In the genomic region with DNA sequence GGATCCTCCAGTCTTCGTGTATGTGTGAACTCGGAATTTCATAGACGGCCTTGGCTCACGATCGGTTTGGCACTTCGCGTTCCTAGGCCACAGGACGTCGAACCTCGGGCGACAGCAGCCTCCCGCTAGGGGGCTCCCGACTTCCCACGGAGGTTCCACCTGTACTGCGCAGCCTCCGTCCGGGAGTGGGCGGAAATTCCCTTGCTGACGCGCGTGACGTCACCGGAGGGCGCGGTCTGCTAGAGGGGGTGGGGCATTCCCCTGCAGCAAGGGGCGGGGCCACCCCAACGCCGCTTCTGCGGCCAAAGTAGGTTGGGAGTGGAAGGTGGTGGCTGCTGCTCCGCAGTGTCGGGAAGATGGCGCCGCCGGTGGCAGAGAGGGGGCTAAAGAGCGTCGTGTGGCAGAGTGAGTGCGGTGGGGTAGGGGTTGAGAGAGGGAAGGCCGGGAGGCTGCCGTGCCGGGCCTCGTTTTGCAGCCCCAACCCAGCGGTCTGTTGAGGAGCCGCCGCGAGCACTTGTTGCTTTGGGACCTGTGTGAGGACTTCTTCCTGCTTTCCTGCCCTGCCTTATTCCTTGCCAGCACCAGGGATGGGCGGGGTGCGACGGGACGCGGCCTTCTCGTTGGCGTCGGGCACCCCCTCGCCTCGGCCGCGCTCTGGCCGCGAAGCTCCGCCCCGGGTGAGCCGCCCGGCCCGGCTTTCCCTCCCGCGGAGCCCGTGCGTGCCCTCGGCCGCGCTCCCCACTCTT, we compare ENCODE assay signal across 1 cellular context.
TF ChIP-seq lines count a peak whose summit lies in the region.

A gene with protein sequence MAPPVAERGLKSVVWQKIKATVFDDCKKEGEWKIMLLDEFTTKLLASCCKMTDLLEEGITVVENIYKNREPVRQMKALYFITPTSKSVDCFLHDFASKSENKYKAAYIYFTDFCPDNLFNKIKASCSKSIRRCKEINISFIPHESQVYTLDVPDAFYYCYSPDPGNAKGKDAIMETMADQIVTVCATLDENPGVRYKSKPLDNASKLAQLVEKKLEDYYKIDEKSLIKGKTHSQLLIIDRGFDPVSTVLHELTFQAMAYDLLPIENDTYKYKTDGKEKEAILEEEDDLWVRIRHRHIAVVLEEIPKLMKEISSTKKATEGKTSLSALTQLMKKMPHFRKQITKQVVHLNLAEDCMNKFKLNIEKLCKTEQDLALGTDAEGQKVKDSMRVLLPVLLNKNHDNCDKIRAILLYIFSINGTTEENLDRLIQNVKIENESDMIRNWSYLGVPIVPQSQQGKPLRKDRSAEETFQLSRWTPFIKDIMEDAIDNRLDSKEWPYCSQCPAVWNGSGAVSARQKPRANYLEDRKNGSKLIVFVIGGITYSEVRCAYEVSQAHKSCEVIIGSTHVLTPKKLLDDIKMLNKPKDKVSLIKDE (plus strand): TSS at position 293 of the 746 bp plus-strand sequence. CDS start 64 bp downstream, at position 357.

TF ChIP-seq in HEK293, 187 proteins besides CTCF, POLR2A, EP300 and RAD21 (continued from another document and continues in another):
- TF ChIP-seq, protein P1, sequence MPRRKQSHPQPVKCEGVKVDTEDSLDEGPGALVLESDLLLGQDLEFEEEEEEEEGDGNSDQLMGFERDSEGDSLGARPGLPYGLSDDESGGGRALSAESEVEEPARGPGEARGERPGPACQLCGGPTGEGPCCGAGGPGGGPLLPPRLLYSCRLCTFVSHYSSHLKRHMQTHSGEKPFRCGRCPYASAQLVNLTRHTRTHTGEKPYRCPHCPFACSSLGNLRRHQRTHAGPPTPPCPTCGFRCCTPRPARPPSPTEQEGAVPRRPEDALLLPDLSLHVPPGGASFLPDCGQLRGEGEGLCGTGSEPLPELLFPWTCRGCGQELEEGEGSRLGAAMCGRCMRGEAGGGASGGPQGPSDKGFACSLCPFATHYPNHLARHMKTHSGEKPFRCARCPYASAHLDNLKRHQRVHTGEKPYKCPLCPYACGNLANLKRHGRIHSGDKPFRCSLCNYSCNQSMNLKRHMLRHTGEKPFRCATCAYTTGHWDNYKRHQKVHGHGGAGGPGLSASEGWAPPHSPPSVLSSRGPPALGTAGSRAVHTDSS (tag by site-specific recombination; IDR thresholded peaks at IDR 0.05): no peak
- TF ChIP-seq ZNF660 (tag by site-specific recombination; IDR thresholded peaks at IDR 0.05) (peak; percentile 55; the same call in 1 of the 2 replicates), KLF16 (tag by site-specific recombination; IDR thresholded peaks at IDR 0.05) (peak; percentile 97), ZFP37 (tag by site-specific recombination; IDR thresholded peaks at IDR 0.05) (peak; percentile 81; the same call in 1 of the 2 replicates), ZNF792 (tag by site-specific recombination; IDR thresholded peaks at IDR 0.05) (no peak; the same call in 1 of the 2 replicates), ZBTB1 (tag by site-specific recombination; IDR thresholded peaks at IDR 0.05) (no peak), ZNF837 (tag by site-specific recombination; IDR thresholded peaks at IDR 0.05) (no peak), ZNF670 (tag by site-specific recombination; IDR thresholded peaks at IDR 0.05; ENCODE audit: low read depth) (no peak), ZBTB7A (tag by site-specific recombination; IDR thresholded peaks at IDR 0.05; ENCODE audit: low read depth) (peak; percentile 91), ZNF184 (tag by site-specific recombination; IDR thresholded peaks at IDR 0.05) (0 out of 2 replicates have a peak, but pooled peaks have one; percentile 12), MEIS1 (CRISPR knock-in tag; IDR thresholded peaks at IDR 0.05; ENCODE audit: borderline replicate concordance) (no peak), ZNF221 (tag by site-specific recombination; IDR thresholded peaks at IDR 0.05; ENCODE audit: borderline replicate concordance) (no peak), SETDB1 (IDR thresholded peaks at IDR 0.05; ENCODE audit: insufficient read length, low read length) (peak; percentile 70), ZNF529 (tag by site-specific recombination; IDR thresholded peaks at IDR 0.05; ENCODE audit: insufficient replicate concordance) (no peak), ZNF335 (tag by site-specific recombination; conservative IDR thresholded peaks at IDR 0.05) (peak; percentile 97), ZSCAN16 (tag by site-specific recombination; IDR thresholded peaks at IDR 0.05) (no peak), ZFP3 (tag by site-specific recombination; IDR thresholded peaks at IDR 0.05; ENCODE audit: low read depth) (no peak), SP3 (tag by site-specific recombination; IDR thresholded peaks at IDR 0.05) (peak; percentile 95), ZNF157 (tag by site-specific recombination; IDR thresholded peaks at IDR 0.05) (0 out of 2 replicates have a peak, but pooled peaks have one; percentile 7), ZNF23 (tag by site-specific recombination; IDR thresholded peaks at IDR 0.05; ENCODE audit: borderline replicate concordance) (no peak)
- TF ChIP-seq, protein P2, sequence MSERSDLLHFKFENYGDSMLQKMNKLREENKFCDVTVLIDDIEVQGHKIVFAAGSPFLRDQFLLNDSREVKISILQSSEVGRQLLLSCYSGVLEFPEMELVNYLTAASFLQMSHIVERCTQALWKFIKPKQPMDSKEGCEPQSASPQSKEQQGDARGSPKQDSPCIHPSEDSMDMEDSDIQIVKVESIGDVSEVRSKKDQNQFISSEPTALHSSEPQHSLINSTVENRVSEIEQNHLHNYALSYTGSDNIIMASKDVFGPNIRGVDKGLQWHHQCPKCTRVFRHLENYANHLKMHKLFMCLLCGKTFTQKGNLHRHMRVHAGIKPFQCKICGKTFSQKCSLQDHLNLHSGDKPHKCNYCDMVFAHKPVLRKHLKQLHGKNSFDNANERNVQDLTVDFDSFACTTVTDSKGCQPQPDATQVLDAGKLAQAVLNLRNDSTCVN (tag by site-specific recombination; optimal IDR thresholded peaks at IDR 0.05): peak; percentile 87
- TF ChIP-seq, protein P3, sequence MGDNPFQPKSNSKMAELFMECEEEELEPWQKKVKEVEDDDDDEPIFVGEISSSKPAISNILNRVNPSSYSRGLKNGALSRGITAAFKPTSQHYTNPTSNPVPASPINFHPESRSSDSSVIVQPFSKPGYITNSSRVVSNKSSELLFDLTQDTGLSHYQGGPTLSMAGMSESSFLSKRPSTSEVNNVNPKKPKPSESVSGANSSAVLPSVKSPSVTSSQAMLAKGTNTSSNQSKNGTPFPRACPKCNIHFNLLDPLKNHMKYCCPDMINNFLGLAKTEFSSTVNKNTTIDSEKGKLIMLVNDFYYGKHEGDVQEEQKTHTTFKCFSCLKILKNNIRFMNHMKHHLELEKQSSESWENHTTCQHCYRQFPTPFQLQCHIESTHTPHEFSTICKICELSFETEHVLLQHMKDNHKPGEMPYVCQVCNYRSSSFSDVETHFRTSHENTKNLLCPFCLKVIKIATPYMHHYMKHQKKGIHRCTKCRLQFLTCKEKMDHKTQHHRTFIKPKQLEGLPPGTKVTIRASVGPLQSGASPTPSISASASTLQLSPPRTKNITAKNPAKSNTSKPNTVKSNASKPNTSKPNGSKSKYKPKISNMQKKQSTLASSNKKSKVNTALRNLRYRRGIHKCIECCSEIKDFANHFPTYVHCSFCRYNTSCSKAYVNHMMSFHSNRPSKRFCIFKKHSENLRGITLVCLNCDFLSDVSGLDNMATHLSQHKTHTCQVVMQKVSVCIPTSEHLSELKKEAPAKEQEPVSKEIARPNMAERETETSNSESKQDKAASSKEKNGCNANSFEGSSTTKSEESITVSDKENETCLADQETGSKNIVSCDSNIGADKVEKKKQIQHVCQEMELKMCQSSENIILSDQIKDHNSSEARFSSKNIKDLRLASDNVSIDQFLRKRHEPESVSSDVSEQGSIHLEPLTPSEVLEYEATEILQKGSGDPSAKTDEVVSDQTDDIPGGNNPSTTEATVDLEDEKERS (tag by site-specific recombination; IDR thresholded peaks at IDR 0.05): peak; percentile 67; the same call in 1 of the 2 replicates
- TF ChIP-seq, protein P4, sequence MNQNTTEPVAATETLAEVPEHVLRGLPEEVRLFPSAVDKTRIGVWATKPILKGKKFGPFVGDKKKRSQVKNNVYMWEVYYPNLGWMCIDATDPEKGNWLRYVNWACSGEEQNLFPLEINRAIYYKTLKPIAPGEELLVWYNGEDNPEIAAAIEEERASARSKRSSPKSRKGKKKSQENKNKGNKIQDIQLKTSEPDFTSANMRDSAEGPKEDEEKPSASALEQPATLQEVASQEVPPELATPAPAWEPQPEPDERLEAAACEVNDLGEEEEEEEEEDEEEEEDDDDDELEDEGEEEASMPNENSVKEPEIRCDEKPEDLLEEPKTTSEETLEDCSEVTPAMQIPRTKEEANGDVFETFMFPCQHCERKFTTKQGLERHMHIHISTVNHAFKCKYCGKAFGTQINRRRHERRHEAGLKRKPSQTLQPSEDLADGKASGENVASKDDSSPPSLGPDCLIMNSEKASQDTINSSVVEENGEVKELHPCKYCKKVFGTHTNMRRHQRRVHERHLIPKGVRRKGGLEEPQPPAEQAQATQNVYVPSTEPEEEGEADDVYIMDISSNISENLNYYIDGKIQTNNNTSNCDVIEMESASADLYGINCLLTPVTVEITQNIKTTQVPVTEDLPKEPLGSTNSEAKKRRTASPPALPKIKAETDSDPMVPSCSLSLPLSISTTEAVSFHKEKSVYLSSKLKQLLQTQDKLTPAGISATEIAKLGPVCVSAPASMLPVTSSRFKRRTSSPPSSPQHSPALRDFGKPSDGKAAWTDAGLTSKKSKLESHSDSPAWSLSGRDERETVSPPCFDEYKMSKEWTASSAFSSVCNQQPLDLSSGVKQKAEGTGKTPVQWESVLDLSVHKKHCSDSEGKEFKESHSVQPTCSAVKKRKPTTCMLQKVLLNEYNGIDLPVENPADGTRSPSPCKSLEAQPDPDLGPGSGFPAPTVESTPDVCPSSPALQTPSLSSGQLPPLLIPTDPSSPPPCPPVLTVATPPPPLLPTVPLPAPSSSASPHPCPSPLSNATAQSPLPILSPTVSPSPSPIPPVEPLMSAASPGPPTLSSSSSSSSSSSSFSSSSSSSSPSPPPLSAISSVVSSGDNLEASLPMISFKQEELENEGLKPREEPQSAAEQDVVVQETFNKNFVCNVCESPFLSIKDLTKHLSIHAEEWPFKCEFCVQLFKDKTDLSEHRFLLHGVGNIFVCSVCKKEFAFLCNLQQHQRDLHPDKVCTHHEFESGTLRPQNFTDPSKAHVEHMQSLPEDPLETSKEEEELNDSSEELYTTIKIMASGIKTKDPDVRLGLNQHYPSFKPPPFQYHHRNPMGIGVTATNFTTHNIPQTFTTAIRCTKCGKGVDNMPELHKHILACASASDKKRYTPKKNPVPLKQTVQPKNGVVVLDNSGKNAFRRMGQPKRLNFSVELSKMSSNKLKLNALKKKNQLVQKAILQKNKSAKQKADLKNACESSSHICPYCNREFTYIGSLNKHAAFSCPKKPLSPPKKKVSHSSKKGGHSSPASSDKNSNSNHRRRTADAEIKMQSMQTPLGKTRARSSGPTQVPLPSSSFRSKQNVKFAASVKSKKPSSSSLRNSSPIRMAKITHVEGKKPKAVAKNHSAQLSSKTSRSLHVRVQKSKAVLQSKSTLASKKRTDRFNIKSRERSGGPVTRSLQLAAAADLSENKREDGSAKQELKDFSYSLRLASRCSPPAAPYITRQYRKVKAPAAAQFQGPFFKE (tag by site-specific recombination; IDR thresholded peaks at IDR 0.05; ENCODE audit: borderline replicate concordance): no peak
- TF ChIP-seq, protein P5, sequence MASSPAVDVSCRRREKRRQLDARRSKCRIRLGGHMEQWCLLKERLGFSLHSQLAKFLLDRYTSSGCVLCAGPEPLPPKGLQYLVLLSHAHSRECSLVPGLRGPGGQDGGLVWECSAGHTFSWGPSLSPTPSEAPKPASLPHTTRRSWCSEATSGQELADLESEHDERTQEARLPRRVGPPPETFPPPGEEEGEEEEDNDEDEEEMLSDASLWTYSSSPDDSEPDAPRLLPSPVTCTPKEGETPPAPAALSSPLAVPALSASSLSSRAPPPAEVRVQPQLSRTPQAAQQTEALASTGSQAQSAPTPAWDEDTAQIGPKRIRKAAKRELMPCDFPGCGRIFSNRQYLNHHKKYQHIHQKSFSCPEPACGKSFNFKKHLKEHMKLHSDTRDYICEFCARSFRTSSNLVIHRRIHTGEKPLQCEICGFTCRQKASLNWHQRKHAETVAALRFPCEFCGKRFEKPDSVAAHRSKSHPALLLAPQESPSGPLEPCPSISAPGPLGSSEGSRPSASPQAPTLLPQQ (tag by site-specific recombination; IDR thresholded peaks at IDR 0.05): peak; percentile 83; the same call in 1 of the 2 replicates
- TF ChIP-seq, protein P6, sequence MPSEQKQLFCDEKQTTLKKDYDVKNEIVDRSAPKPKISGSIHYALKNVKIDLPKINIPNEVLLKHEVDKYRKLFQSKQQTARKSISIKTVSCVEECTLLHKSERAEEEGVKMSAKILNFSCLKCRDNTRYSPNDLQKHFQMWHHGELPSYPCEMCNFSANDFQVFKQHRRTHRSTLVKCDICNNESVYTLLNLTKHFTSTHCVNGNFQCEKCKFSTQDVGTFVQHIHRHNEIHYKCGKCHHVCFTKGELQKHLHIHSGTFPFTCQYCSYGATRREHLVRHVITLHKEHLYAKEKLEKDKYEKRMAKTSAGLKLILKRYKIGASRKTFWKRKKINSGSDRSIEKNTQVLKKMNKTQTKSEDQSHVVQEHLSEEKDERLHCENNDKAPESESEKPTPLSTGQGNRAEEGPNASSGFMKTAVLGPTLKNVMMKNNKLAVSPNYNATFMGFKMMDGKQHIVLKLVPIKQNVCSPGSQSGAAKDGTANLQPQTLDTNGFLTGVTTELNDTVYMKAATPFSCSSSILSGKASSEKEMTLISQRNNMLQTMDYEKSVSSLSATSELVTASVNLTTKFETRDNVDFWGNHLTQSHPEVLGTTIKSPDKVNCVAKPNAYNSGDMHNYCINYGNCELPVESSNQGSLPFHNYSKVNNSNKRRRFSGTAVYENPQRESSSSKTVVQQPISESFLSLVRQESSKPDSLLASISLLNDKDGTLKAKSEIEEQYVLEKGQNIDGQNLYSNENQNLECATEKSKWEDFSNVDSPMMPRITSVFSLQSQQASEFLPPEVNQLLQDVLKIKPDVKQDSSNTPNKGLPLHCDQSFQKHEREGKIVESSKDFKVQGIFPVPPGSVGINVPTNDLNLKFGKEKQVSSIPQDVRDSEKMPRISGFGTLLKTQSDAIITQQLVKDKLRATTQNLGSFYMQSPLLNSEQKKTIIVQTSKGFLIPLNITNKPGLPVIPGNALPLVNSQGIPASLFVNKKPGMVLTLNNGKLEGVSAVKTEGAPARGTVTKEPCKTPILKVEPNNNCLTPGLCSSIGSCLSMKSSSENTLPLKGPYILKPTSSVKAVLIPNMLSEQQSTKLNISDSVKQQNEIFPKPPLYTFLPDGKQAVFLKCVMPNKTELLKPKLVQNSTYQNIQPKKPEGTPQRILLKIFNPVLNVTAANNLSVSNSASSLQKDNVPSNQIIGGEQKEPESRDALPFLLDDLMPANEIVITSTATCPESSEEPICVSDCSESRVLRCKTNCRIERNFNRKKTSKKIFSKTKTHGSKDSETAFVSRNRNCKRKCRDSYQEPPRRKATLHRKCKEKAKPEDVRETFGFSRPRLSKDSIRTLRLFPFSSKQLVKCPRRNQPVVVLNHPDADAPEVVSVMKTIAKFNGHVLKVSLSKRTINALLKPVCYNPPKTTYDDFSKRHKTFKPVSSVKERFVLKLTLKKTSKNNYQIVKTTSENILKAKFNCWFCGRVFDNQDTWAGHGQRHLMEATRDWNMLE (tag by site-specific recombination; conservative IDR thresholded peaks at IDR 0.05; ENCODE audit: low read depth): 0 out of 2 replicates have a peak, but pooled peaks have one; percentile 51
- TF ChIP-seq, protein P7, sequence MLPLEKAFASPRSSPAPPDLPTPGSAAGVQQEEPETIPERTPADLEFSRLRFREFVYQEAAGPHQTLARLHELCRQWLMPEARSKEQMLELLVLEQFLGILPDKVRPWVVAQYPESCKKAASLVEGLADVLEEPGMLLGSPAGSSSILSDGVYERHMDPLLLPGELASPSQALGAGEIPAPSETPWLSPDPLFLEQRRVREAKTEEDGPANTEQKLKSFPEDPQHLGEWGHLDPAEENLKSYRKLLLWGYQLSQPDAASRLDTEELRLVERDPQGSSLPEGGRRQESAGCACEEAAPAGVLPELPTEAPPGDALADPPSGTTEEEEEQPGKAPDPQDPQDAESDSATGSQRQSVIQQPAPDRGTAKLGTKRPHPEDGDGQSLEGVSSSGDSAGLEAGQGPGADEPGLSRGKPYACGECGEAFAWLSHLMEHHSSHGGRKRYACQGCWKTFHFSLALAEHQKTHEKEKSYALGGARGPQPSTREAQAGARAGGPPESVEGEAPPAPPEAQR (tag by site-specific recombination; IDR thresholded peaks at IDR 0.05): no peak
